In genomic region chr19:14141041-14141440, GRCh38 we compare ENCODE assay signal across 33 cellular contexts. TPM values are rescaled to one million over a fixed set of nuclear protein-coding genes. Genes with fewer than 3 reads are reported as not detected.
"Had no signal": no experiment of that assay in that cellular context is flagged by ENCODE, and none has a peak within 500 bp of the region (broad histone marks: within the 10 kb centered on the region; RNA-seq: fewer than 3 reads in every experiment).

No MANE protein-coding gene starts in this region.

- H3K9me3 Mint-ChIP-seq: central memory CD8-positive, alpha-beta T cell; IgD-negative memory B cell had no signal

- DNase-seq: activated CD4-positive, alpha-beta T cell treated with anti-CD3 and anti-CD28 coated beads for 1 hour; activated CD4-positive, alpha-beta T cell treated with anti-CD3 and anti-CD28 coated beads, Interleukin-2, amount 50 U/mL, for 48 hours; activated CD4-positive, CD25-positive, alpha-beta regulatory T cell; activated CD8-positive, alpha-beta memory T cell treated with anti-CD3 and anti-CD28 coated beads for 24 hours; activated CD8-positive, alpha-beta memory T cell treated with anti-CD3 and anti-CD28 coated beads, Interleukin-2, amount 10 ng/mL, durations not matched to agents 7 days and 5 days; activated CD8-positive, alpha-beta memory T cell treated with anti-CD3 and anti-CD28 coated beads, Interleukin-2, amount 50 U/mL, for 48 hours; activated effector memory CD4-positive, alpha-beta T cell treated with Interleukin-2 at 50 U/mL for 16 hours; activated naive CD4-positive, alpha-beta T cell treated with anti-CD3 and anti-CD28 coated beads, Interleukin-2, amount 50 U/mL, for 16 hours; amniotic stem cell; aorta; brain microvascular endothelial cell; Karpas-422; KBM-7; NCI-H1105; NCI-H1417 treated with DMSO at 0.1 percent for 48 hours; NCI-H187 treated with DMSO at 0.1 percent for 48 hours; NCI-H2081; NCI-H2171 treated with DMSO at 0.1 percent for 48 hours; NCI-H2227 treated with DMSO at 0.1 percent for 48 hours; NCI-H446 treated with DMSO at 0.1 percent for 48 hours; NCI-H524; NCI-H69; NCI-H82; SHP77; SJCRH30; T1000; WERI-Rb-1 had no signal

- H3K27ac Mint-ChIP-seq: activated CD8-positive, alpha-beta memory T cell treated with anti-CD3 and anti-CD28 coated beads, Interleukin-2, amount 10 ng/mL, durations not matched to agents 7 days and 5 days; IgD-negative memory B cell had no signal

- ATAC-seq: activated CD8-positive, alpha-beta memory T cell treated with anti-CD3 and anti-CD28 coated beads, Interleukin-2, amount 10 ng/mL, durations not matched to agents 7 days and 5 days; HepG2; Panc1 had no signal

- H3K27me3 Mint-ChIP-seq: activated CD8-positive, alpha-beta memory T cell treated with anti-CD3 and anti-CD28 coated beads, Interleukin-2, amount 10 ng/mL, durations not matched to agents 7 days and 5 days; central memory CD8-positive, alpha-beta T cell; IgD-negative memory B cell had no signal

- H3K4me3 Mint-ChIP-seq: activated CD8-positive, alpha-beta memory T cell treated with anti-CD3 and anti-CD28 coated beads, Interleukin-2, amount 10 ng/mL, durations not matched to agents 7 days and 5 days; central memory CD8-positive, alpha-beta T cell; IgD-negative memory B cell had no signal

RNA-seq across cellular contexts. Expression of gene C19orf67, which starts 55.5 kb away (rescaled TPM):
- total RNA-seq: activated CD8-positive, alpha-beta memory T cell treated with anti-CD3 and anti-CD28 coated beads, Interleukin-2, amount 10 ng/mL, durations not matched to agents 7 days and 5 days; aorta; MCF 10A; RPMI7951; SJCRH30 had no signal
- polyA plus RNA-seq: aorta, IgD-negative memory B cell had no signal
